In the genomic region with DNA sequence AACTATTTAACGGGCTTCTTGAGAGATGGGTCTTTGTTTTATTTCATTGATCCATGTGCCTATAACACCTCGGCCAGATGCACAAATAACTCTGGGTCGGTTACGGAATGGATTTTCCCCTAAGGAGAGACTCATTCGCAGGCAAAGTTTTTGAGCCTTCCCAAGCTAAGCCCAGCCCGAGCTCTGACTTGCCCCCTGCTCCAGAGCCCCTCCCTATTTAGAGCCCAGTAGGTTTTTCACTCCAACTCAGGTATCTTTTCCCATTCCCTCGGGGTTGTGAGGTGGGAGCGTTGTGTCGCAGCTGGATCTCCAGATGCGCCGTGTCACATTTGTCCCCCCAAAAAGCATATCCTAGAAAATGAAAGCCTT, we compare ENCODE assay signal across 11 cellular contexts. TPM values are rescaled to one million over a fixed set of nuclear protein-coding genes. Genes with fewer than 3 reads are reported as not detected.
DNase-seq lines count a peak whose midpoint lies in the region; ATAC-seq and TF ChIP-seq lines count a peak whose summit lies in the region.
"Had no signal": no experiment of that assay in that cellular context is flagged by ENCODE, and none has a peak within 500 bp of the region (broad histone marks: within the 10 kb centered on the region; RNA-seq: fewer than 3 reads in every experiment).

No MANE protein-coding gene starts in this region.

- WGBS in right lobe of liver (ENCODE audit: insufficient coverage, low coverage, low lambda C conversion rate, missing lambda C conversion rate) = 6% methylated on average over 11 of the region's 11 CpGs
- 5% methylated on average over 11 of the region's 11 CpGs for WGBS in suprapubic skin

- H3F3A ChIP-seq in PC-9 (ENCODE audit: insufficient read depth, low read depth) = no peaks in the 10 kb centered on the region

- TF ChIP-seq POLR2A in right lobe of liver (IDR thresholded peaks at IDR 0.05) = no peak
- no peak for TF ChIP-seq POLR2A in suprapubic skin (IDR thresholded peaks at IDR 0.05)

- TF ChIP-seq CTCF in HEK293 (tag by site-specific recombination; IDR thresholded peaks at IDR 0.05) (no peak), choroid plexus epithelial cell (conservative IDR thresholded peaks at IDR 0.05; ENCODE audit: low read depth, low read length) (no peak), right lobe of liver (IDR thresholded peaks at IDR 0.05) (no peak), suprapubic skin (IDR thresholded peaks at IDR 0.05) (no peak), PC-9 (conservative IDR thresholded peaks at IDR 0.05) (no peak)

- no peak for ATAC-seq in right lobe of liver
- no peak for ATAC-seq in GM21381 (IDR thresholded peaks at IDR 0.05; ENCODE audit: unreplicated experiment)

- H3K4me3 ChIP-seq in HEK293 (ENCODE audit: low read depth, low read length) (peak overlapping the region; percentile 58), choroid plexus epithelial cell (ENCODE audit: low read depth, low read length) (peak overlapping the region; percentile 60), right lobe of liver (peak overlapping the region; percentile 7 to 36 (median 31)), suprapubic skin (peak overlapping the region; percentile 44), PC-9 (no peak overlapping the region)

- intact Hi-C loops in right lobe of liver (cut with DNase I) = no loop called here
- intact Hi-C loops in PC-9 (cut with micrococcal nuclease; ENCODE audit: unreplicated experiment) = loop anchor here (5.0 kb wide), 1 partner anchor 483 kb away; no protein-coding TSS in a partner anchor

- H3K4me2 ChIP-seq in PC-9 = no peak overlapping the region

- H3K27ac ChIP-seq in HEK293 (ENCODE audit: extremely low read depth, low read depth, low read length) (no peak overlapping the region), right lobe of liver (no peak overlapping the region), suprapubic skin (no peak overlapping the region), PC-9 (no peak overlapping the region)

- no peak for TF ChIP-seq EP300 in suprapubic skin (IDR thresholded peaks at IDR 0.05)

- POLR2A ChIA-PET in HEK293 (lab: Yijun Ruan, JAX) (interaction anchor here (1.0 to 1.5 kb wide), 3 partner anchors 27 to 142 kb away, joined by 3 to 6 read pairs (median 3); no protein-coding TSS in a partner anchor), PC-9 (lab: Charles Lee; ENCODE audit: unreplicated experiment) (no interaction called here)

- H4K20me1 ChIP-seq in PC-9 (ENCODE audit: insufficient read depth) = no peaks in the 10 kb centered on the region

- no peaks in the 10 kb centered on the region for H3K79me2 ChIP-seq in PC-9 (ENCODE audit: low read depth)

- no peak overlapping the region for H2AFZ ChIP-seq in PC-9

- DNase-seq in choroid plexus epithelial cell (ENCODE audit: low read depth) (no peak), right lobe of liver (no peak), suprapubic skin (ENCODE audit: low spot score in 2 of 2) (no peak), NCI-H82 (lab: John Stamatoyannopoulos, UW) (no peak), NCI-H774 (lab: John Stamatoyannopoulos, UW) (no peak), PC-9 (no peak)
- DNase-seq: activated CD4-positive, CD25-positive, alpha-beta regulatory T cell treated with anti-CD3 and anti-CD28 coated beads, Interleukin-2, amount 50 U/mL, for 72 hours; central memory CD4-positive, alpha-beta T cell had no signal

- H3K27me3 ChIP-seq in right lobe of liver = peaks cover 0 to 26% of the 10 kb centered on the region in 2 donors
- H3K27me3 ChIP-seq in suprapubic skin = peaks cover 50% of the 10 kb centered on the region
- H3K27me3 ChIP-seq in PC-9 (ENCODE audit: insufficient read depth, low read depth) = peaks cover 9% of the 10 kb centered on the region

- H3K36me3 ChIP-seq in HEK293 (ENCODE audit: control insufficient read depth in 2 of 2, insufficient read depth in 1 of 2, low read length in 2 of 2) (no peaks in the 10 kb centered on the region), right lobe of liver (no peaks in the 10 kb centered on the region), suprapubic skin (no peaks in the 10 kb centered on the region), PC-9 (ENCODE audit: low read depth) (no peaks in the 10 kb centered on the region)

- H3K9me3 ChIP-seq in HEK293 (ENCODE audit: control insufficient read depth, insufficient read depth, low read depth, low read length) = no peaks in the 10 kb centered on the region
- H3K9me3 ChIP-seq in right lobe of liver = no peaks in the 10 kb centered on the region
- no peaks in the 10 kb centered on the region for H3K9me3 ChIP-seq in suprapubic skin
- H3K9me3 ChIP-seq in PC-9 (ENCODE audit: insufficient read depth, low read depth) = no peaks in the 10 kb centered on the region

- CTCF ChIA-PET in HEK293 (lab: Yijun Ruan, JAX) = interaction anchor here (0.5 to 7.1 kb wide), 12 partner anchors 9 to 498 kb away, joined by 3 to 133 read pairs (median 4); no protein-coding TSS in a partner anchor
- CTCF ChIA-PET in PC-9 (lab: Charles Lee) = no interaction called here

- H3K4me1 ChIP-seq in HEK293 (ENCODE audit: control insufficient read depth, insufficient read depth, low read length) (0 out of 2 replicates have a peak, but pooled peaks cover 5% of the 10 kb centered on the region), right lobe of liver (peaks cover 0 to 8% (median 0%) of the 10 kb centered on the region in 4 donors), suprapubic skin (peaks cover 16% of the 10 kb centered on the region), PC-9 (replicated peaks; ENCODE audit: insufficient read depth) (no peaks in the 10 kb centered on the region)

- H3K9me2 ChIP-seq in PC-9 (ENCODE audit: insufficient read depth) = no peaks in the 10 kb centered on the region

- no TSS peak for BruUV-seq in PC-9 (replicated peaks; lab: Mats Ljungman, UMichigan)

TF ChIP-seq in HEK293, 187 proteins besides CTCF, POLR2A, EP300 and RAD21:
- TF ChIP-seq ZNF157 (tag by site-specific recombination; IDR thresholded peaks at IDR 0.05) = no peak

RNA-seq across cellular contexts. Expression of gene MYOCD, which starts 0.8 kb away (rescaled TPM):
- 1 to 10 TPM in 1 of 6 experiments, under 1 TPM in 5; 0.07 to 2.4 (median 0.11) TPM for total RNA-seq in right lobe of liver
- total RNA-seq in suprapubic skin = 1 to 10 TPM in 1 of 4 donors, under 1 TPM in 3; 0.34 to 2.8 (median 0.78) TPM
- total RNA-seq in PC-9 (2021) = not detected in 2 replicates
- total RNA-seq: HT-29 had no signal
